Comparison of ENCODE assay signal across 8 cellular contexts in genomic region chr10:61975107-61975932, GRCh38.
A peak's percentile ranks its signal among the peaks of the same experiment; 100 is the strongest.
DNase-seq lines count a peak whose midpoint lies in the region; ATAC-seq and TF ChIP-seq lines count a peak whose summit lies in the region.

No MANE protein-coding gene starts in this region.

- DNase-seq in NOMO-1 treated with dmso at 0.1 percent for 144 hours (lab: John Stamatoyannopoulos, UW; ENCODE audit: unreplicated experiment) = peak; percentile 45
- DNase-seq in fibroblast of the aortic adventitia (ENCODE audit: low read depth) = peak; percentile 76
- no peak for DNase-seq in NCI-H1436 treated with DMSO at 0.1 percent for 48 hours (lab: John Stamatoyannopoulos, UW)
- DNase-seq in stimulated activated CD4-positive, alpha-beta T cell treated with anti-CD3 and anti-CD28 coated beads, Interleukin-15, amount 100 ng/mL, for 24 hours = no peak
- DNase-seq in activated CD4-positive, alpha-beta T cell treated with anti-CD3 and anti-CD28 coated beads, Interleukin-2, amount 50 U/mL, for 48 hours = no peak

- H3K36me3 ChIP-seq in thymus (ENCODE audit: control insufficient read depth, insufficient read depth) = peaks cover 4% of the 10 kb centered on the region

- no peaks in the 10 kb centered on the region for H3K4me1 ChIP-seq in thymus (ENCODE audit: control insufficient read depth, insufficient read depth, low read length)

- ATAC-seq in GM18861 (IDR thresholded peaks at IDR 0.05; ENCODE audit: unreplicated experiment) = peak; percentile 83
- ATAC-seq in HG02798 (IDR thresholded peaks at IDR 0.05; ENCODE audit: poor library complexity, unreplicated experiment) = peak; percentile 92

- no peaks in the 10 kb centered on the region for H3K9me3 ChIP-seq in thymus (ENCODE audit: control insufficient read depth)

- TF ChIP-seq CTCF in fibroblast of the aortic adventitia (IDR thresholded peaks at IDR 0.05; ENCODE audit: insufficient read depth, low read length) = no peak

- H3K4me3 ChIP-seq in fibroblast of the aortic adventitia (ENCODE audit: low read depth, low read length) = no peak overlapping the region
- no peak overlapping the region for H3K4me3 ChIP-seq in thymus (ENCODE audit: low read length)

- WGBS in thymus = 92% methylated on average over 4 of the region's 4 CpGs

- no peaks in the 10 kb centered on the region for H3K27me3 ChIP-seq in thymus (ENCODE audit: control insufficient read depth, insufficient read depth)

- peak overlapping the region; percentile 25 for H3K27ac ChIP-seq in thymus (ENCODE audit: low read depth)

Comparison
In these comparisons a context has a peak if more than half of its experiments do, and no peak if none do; other contexts are left out.
1. DNase-seq: peak in NOMO-1 treated with dmso at 0.1 percent for 144 hours (single experiment) and fibroblast of the aortic adventitia (single experiment); none in NCI-H1436 treated with DMSO at 0.1 percent for 48 hours (single experiment), stimulated activated CD4-positive, alpha-beta T cell treated with anti-CD3 and anti-CD28 coated beads, Interleukin-15, amount 100 ng/mL, for 24 hours (single experiment) and activated CD4-positive, alpha-beta T cell treated with anti-CD3 and anti-CD28 coated beads, Interleukin-2, amount 50 U/mL, for 48 hours (0 of 2).